ENCODE assay signal across 9 cellular contexts in the genomic region with DNA sequence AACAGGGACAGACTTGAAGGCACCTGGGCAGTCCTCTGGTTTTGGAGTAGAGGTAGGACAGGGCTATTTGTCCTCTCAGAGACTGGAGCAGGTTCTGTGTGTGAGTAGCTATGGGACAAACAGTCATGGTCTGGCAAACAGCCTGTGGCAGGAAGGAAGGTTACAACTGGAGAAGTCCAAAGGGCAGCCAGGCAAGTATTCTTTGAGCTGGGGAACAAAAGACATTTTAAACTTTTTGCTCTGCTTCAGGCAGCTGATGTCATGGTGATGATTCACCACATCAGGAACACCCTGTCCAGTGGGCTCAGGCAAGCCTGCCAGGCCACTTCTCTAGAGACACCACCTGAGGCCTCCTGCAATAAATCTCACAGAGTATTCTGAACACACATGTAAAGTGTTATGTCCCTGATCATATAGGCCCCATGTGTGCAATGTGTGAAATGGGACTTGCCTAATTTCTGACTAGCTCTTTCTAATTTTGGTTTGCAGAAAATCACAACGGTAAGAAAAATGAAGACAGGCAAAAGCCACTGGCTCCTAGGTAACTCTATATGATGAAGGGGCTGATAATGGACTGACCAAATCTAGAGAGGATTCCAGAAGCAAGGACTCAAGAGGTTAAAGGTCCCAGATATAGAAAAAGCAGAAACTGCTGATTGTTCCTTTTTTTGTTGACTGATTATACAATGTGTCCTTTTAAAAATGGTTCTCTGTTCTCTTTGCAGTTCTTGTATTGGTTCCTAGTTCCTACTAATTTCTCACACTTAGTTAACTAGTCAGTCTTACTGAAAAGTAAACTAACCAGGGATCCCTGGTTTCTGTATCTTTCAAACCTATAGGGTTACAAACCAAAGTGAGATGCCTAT. TPM values are rescaled to one million over a fixed set of nuclear protein-coding genes. Genes with fewer than 3 reads are reported as not detected.
DNase-seq lines count a peak whose midpoint lies in the region; ATAC-seq, FAIRE-seq and TF ChIP-seq lines count a peak whose summit lies in the region.
"Not testable (repeated sequence)": the region's sequence is repeated elsewhere in the genome, so short reads cannot be mapped to it uniquely, and the experiment has no call there.
"Had no signal": no experiment of that assay in that cellular context is flagged by ENCODE, and none has a peak within 500 bp of the region (broad histone marks: within the 10 kb centered on the region; RNA-seq: fewer than 3 reads in every experiment).

No MANE protein-coding gene starts in this region.

- H2AFZ ChIP-seq in GM12878 (ENCODE audit: control insufficient read depth, low read depth, low read length); fibroblast of lung (ENCODE audit: low read length): not testable (repeated sequence)

- H3K27ac ChIP-seq in GM12878 (ENCODE audit: control insufficient read depth, insufficient read depth); fibroblast of lung (ENCODE audit: insufficient read depth, low read length); thoracic aorta: not testable (repeated sequence)

- H3K9me3 ChIP-seq in GM12878 (replicated peaks; ENCODE audit: control insufficient read depth, insufficient read depth, low read length); fibroblast of lung (ENCODE audit: control insufficient read depth, insufficient read depth, low read depth, low read length); thoracic aorta: not testable (repeated sequence)

- not testable (repeated sequence) for H3K27me3 ChIP-seq in GM12878 (replicated peaks in 1 of 2; ENCODE audit: control insufficient read depth in 2 of 2, insufficient read depth in 2 of 2, low read length in 1 of 2); fibroblast of lung (ENCODE audit: control insufficient read depth, insufficient read depth, low read length); thoracic aorta (replicated peaks; ENCODE audit: insufficient read depth)

- TF ChIP-seq POLR2A in GM12878 (IDR thresholded peaks at IDR 0.05; ENCODE audit: low read depth, low read length): not testable (repeated sequence)

- CTCF ChIA-PET in GM12878 (lab: Yijun Ruan, JAX): not testable (repeated sequence)

- 57% methylated on average over 1 of the region's 1 CpG for WGBS in GM12878 (ENCODE audit: insufficient coverage, insufficient replicate concordance, low lambda C conversion rate, missing lambda C conversion rate)

- FAIRE-seq in GM12878 (lab: Jason Lieb, UNC): not testable (repeated sequence)

- TF ChIP-seq RAD21 in GM12878 (IDR thresholded peaks at IDR 0.05; ENCODE audit: insufficient read depth, low read depth, low read length): not testable (repeated sequence)

- H3K4me3 ChIP-seq in LNCaP clone FGC (ENCODE audit: low read depth, low read length); GM12878; fibroblast of lung (replicated peaks in 1 of 4; ENCODE audit: control extremely low read depth in 1 of 4, insufficient read depth in 1 of 4, low read depth in 3 of 4, low read length in 4 of 4); thoracic aorta: not testable (repeated sequence)

- not testable (repeated sequence) for H3K79me2 ChIP-seq in GM12878 (ENCODE audit: control insufficient read depth, insufficient read depth, low read length); fibroblast of lung (ENCODE audit: control insufficient read depth, insufficient read depth, low read length)

- intact Hi-C loops in GM12878 (cut with micrococcal nuclease; ENCODE audit: unreplicated experiment): not testable (repeated sequence)

- BruUV-seq in GM12878 (replicated peaks; lab: Mats Ljungman, UMichigan): not testable (repeated sequence)

- not testable (repeated sequence) for H4K20me1 ChIP-seq in GM12878 (ENCODE audit: control insufficient read depth, insufficient read depth); fibroblast of lung (ENCODE audit: control insufficient read depth, extremely low read depth, insufficient read depth, low read length)

- TF ChIP-seq EP300 in GM12878 (IDR thresholded peaks at IDR 0.05; ENCODE audit: borderline replicate concordance in 1 of 2, control insufficient read depth in 1 of 2, low read depth in 2 of 2, low read length in 2 of 2): not testable (repeated sequence)

- SMC1A ChIA-PET in GM12878 (lab: Charles Lee; ENCODE audit: uncharacterized antibody, unreplicated experiment): not testable (repeated sequence)

- TF ChIP-seq CTCF in LNCaP clone FGC (IDR thresholded peaks at IDR 0.05; ENCODE audit: control insufficient read depth, extremely low read depth, insufficient read depth); GM12878 (IDR thresholded peaks at IDR 0.05 in 2 of 3, conservative IDR thresholded peaks at IDR 0.05 in 1 of 3; ENCODE audit: control insufficient read depth in 2 of 3, extremely low read depth in 1 of 3, insufficient read depth in 1 of 3, low read depth in 3 of 3, low read length in 3 of 3); fibroblast of lung (conservative IDR thresholded peaks at IDR 0.05 in 1 of 2, IDR thresholded peaks at IDR 0.05 in 1 of 2; ENCODE audit: low read depth in 1 of 2, low read length in 2 of 2); omental fat pad (IDR thresholded peaks at IDR 0.05); thoracic aorta (IDR thresholded peaks at IDR 0.05): not testable (repeated sequence)

- DNase-seq in Caki2 (ENCODE audit: low read depth) (peak; percentile 75), LNCaP clone FGC (ENCODE audit: low read depth) (peak; percentile 33), SW480 (ENCODE audit: low spot score) (peak; percentile 72), fibroblast of lung (ENCODE audit: low read depth in 2 of 2) (peak; percentile 68 to 73), kidney glomerular epithelial cell (lab: John Stamatoyannopoulos, UW) (peak; percentile 51), thoracic aorta (ENCODE audit: low spot score) (peak; percentile 9)
- DNase-seq in GM12878 (ENCODE audit: low read depth, low spot score); omental fat pad (ENCODE audit: low spot score): not testable (repeated sequence)

- POLR2A ChIA-PET in GM12878 (lab: Charles Lee): not testable (repeated sequence)

- not testable (repeated sequence) for H3K4me1 ChIP-seq in GM12878 (ENCODE audit: control insufficient read depth, insufficient read depth, low read length); fibroblast of lung (ENCODE audit: control insufficient read depth, extremely low read depth, insufficient read depth, low read length); thoracic aorta (ENCODE audit: control insufficient read depth in 1 of 2, low read depth in 2 of 2)

- RAD21 ChIA-PET in GM12878 (lab: Charles Lee; ENCODE audit: unreplicated experiment): interaction anchor here (0.6 to 1.3 kb wide), 2 partner anchors 9 to 22 kb away, joined by 3 read pairs; no protein-coding TSS in a partner anchor

- ATAC-seq in GM12878 (peak; percentile 51), omental fat pad (ENCODE audit: low FRiP score) (peak; percentile 54)
- not testable (repeated sequence) for ATAC-seq in thoracic aorta (ENCODE audit: insufficient number of reproducible peaks, low FRiP score, low read depth)

- in situ Hi-C loops in Caki2 (cut with HindIII; ENCODE audit: low pct_unique_long_range_greater_than_20kb, low sequenced_read_pairs); GM12878 (cut with MboI): not testable (repeated sequence)

- not testable (repeated sequence) for H3K36me3 ChIP-seq in GM12878 (ENCODE audit: control insufficient read depth in 2 of 2, insufficient read depth in 2 of 2, low read length in 1 of 2); fibroblast of lung (ENCODE audit: control insufficient read depth, insufficient read depth, low read length); thoracic aorta

- H3K9ac ChIP-seq in GM12878 (ENCODE audit: control insufficient read depth, insufficient read depth, low read length); fibroblast of lung (ENCODE audit: insufficient read depth, low read length): not testable (repeated sequence)

- H3K4me2 ChIP-seq in GM12878 (ENCODE audit: control insufficient read depth, insufficient read depth); fibroblast of lung (ENCODE audit: extremely low read depth, insufficient read depth, low read length): not testable (repeated sequence)

RNA-seq across cellular contexts. Expression of a gene that starts 58.7 kb away (rescaled TPM):
- not detected in 2 replicates for total RNA-seq in Caki2 (2014; rRNA removed; shearing (Covaris generic); ENCODE audit: low replicate concordance)
- total RNA-seq in GM12878 (2013; cell fraction: nucleolus; rRNA removed): not detected in 2 replicates
- total RNA-seq in GM12878 (2014; rRNA removed): not detected in 2 replicates
- not detected in 2 replicates for total RNA-seq in GM12878 (2014; rRNA removed; fragmentation: Illumina TruSeq; extraction: Trizol)
- total RNA-seq in GM12878 (2021): not detected in 2 replicates
- polyA plus RNA-seq in GM12878 (2011; ENCODE audit: low read depth): not detected
- not detected in 2 replicates for polyA plus RNA-seq in GM12878 (2011; rRNA removed)
- not detected in 2 replicates for polyA plus RNA-seq in GM12878 (2011; cell fraction: cytosol; rRNA removed)
- polyA plus RNA-seq in GM12878 (2011; cell fraction: nucleus; rRNA removed): not detected in 2 replicates
- not detected in 2 replicates for polyA plus RNA-seq in GM12878 (2012)
- not detected in 2 replicates for polyA plus RNA-seq in GM12878 (2014; fragmentation: Illumina TruSeq; extraction: Trizol)
- polyA plus RNA-seq in GM12878 (2014; fragmentation: Nextera tagmentation; extraction: Ambion mirVana): not detected
- polyA plus RNA-seq in GM12878 (2014; rRNA removed): not detected in 2 replicates
- polyA plus RNA-seq in GM12878 (2016; fragmentation: Nextera tagmentation; extraction: Ambion mirVana): not detected
- polyA minus RNA-seq in GM12878 (2011; rRNA and poly(A)+ RNA removed): not detected in 2 replicates
- polyA minus RNA-seq in GM12878 (2011; cell fraction: cytosol; rRNA and poly(A)+ RNA removed): not detected in 2 replicates
- not detected in 2 replicates for polyA minus RNA-seq in GM12878 (2011; cell fraction: nucleus; rRNA and poly(A)+ RNA removed)
- not detected in 2 replicates for total RNA-seq in fibroblast of lung
- polyA plus RNA-seq in fibroblast of lung: not detected in 2 replicates
- not detected in 2 replicates for polyA plus RNA-seq in fibroblast of lung (2012)
- polyA minus RNA-seq in fibroblast of lung (ENCODE audit: low replicate concordance): not detected in 2 replicates
- under 1 TPM in 1 of 4 donors, not detected in 3; 0.25 TPM for total RNA-seq in omental fat pad
- total RNA-seq in thoracic aorta: not detected
- total RNA-seq: heart right ventricle had no signal
- polyA plus RNA-seq: heart right ventricle had no signal
